13 cellular contexts compared by ENCODE assay signal in genomic region chr3:29144807-29145206, GRCh38.
DNase-seq lines count a peak whose midpoint lies in the region; ATAC-seq and TF ChIP-seq lines count a peak whose summit lies in the region.
"Had no signal": no experiment of that assay in that cellular context is flagged by ENCODE, and none has a peak within 500 bp of the region (broad histone marks: within the 10 kb centered on the region; RNA-seq: fewer than 3 reads in every experiment).

No MANE protein-coding gene starts in this region.

- no peaks in the 10 kb centered on the region for H3K79me2 ChIP-seq in OCI-LY7 (ENCODE audit: insufficient read depth, low read depth, low read length)

- H2AFZ ChIP-seq in OCI-LY7 (ENCODE audit: low read length), result no peak overlapping the region

- intact Hi-C loops in OCI-LY7 (cut with micrococcal nuclease; ENCODE audit: unreplicated experiment), result no loop called here

- TF ChIP-seq CTCF in epithelial cell of proximal tubule (conservative IDR thresholded peaks at IDR 0.05; ENCODE audit: low read depth, low read length), result peak; percentile 48
- TF ChIP-seq CTCF in nephron progenitor cell (IDR thresholded peaks at IDR 0.05), result no peak
- no peak for TF ChIP-seq CTCF in OCI-LY7 (conservative IDR thresholded peaks at IDR 0.05; ENCODE audit: low read length)

- H3K9me3 Mint-ChIP-seq in nephron progenitor cell, result no peaks in the 10 kb centered on the region

- H4K20me1 ChIP-seq in OCI-LY7 (ENCODE audit: insufficient read depth, low read length), result no peaks in the 10 kb centered on the region

- peak overlapping the region; percentile 34 for H3K27ac Mint-ChIP-seq in nephron progenitor cell
- H3K27ac Mint-ChIP-seq: progenitor cell of endocrine pancreas had no signal

- H3K4me3 ChIP-seq in epithelial cell of proximal tubule (ENCODE audit: low read depth, low read length), result no peak overlapping the region
- H3K4me3 ChIP-seq in OCI-LY7 (ENCODE audit: low read depth, low read length, poor library complexity, severe bottlenecking), result no peak overlapping the region

- no TSS peak for BruUV-seq in OCI-LY7 (replicated peaks; lab: Mats Ljungman, UMichigan)

- DNase-seq in COLO829 (ENCODE audit: low spot score) (peak; percentile 35), NCI-H526 treated with DMSO at 0.1 percent for 48 hours (lab: John Stamatoyannopoulos, UW) (peak; percentile 11), epithelial cell of proximal tubule (ENCODE audit: low read depth) (peak; percentile 15), nephron progenitor cell (no peak), HUDEP-2 (lab: John Stamatoyannopoulos, UW; ENCODE audit: unreplicated experiment in 76 of 76) (no peak), OCI-LY7 (ENCODE audit: low spot score) (no peak), NCI-H2107 treated with DMSO at 0.1 percent for 48 hours (lab: John Stamatoyannopoulos, UW; ENCODE audit: unreplicated experiment) (no peak)
- DNase-seq: activated CD8-positive, alpha-beta memory T cell treated with anti-CD3 and anti-CD28 coated beads, Interleukin-2, amount 50 U/mL, for 48 hours; DMS79; OCI-M1 had no signal

- H3K4me1 Mint-ChIP-seq in nephron progenitor cell, result peaks cover 22% of the 10 kb centered on the region

- H3K9me2 ChIP-seq in OCI-LY7 (ENCODE audit: insufficient read depth, low read length), result no peaks in the 10 kb centered on the region

- no peaks in the 10 kb centered on the region for H3K36me3 ChIP-seq in OCI-LY7 (ENCODE audit: insufficient read depth, low read length)

- H3K27me3 Mint-ChIP-seq in nephron progenitor cell (ENCODE audit: low read depth, poor library complexity), result no peaks in the 10 kb centered on the region

- H3K27ac ChIP-seq in OCI-LY7 (ENCODE audit: low read depth, low read length, poor library complexity, severe bottlenecking), result no peak overlapping the region
- H3K27ac ChIP-seq: HL-60 had no signal

- no peak overlapping the region for H3K4me3 Mint-ChIP-seq in nephron progenitor cell

- H3K36me3 Mint-ChIP-seq in nephron progenitor cell (ENCODE audit: low read depth), result no peaks in the 10 kb centered on the region

- no peaks in the 10 kb centered on the region for H3K9me3 ChIP-seq in OCI-LY7 (ENCODE audit: low read length)

- H3K4me1 ChIP-seq in OCI-LY7 (ENCODE audit: insufficient read depth, low read length, poor library complexity, severe bottlenecking), result peaks cover 4% of the 10 kb centered on the region

- H3K4me2 ChIP-seq in OCI-LY7 (ENCODE audit: low read length), result no peak overlapping the region

- CTCF ChIA-PET in OCI-LY7 (lab: Charles Lee; ENCODE audit: unreplicated experiment), result no interaction called here

- POLR2A ChIA-PET in OCI-LY7 (lab: Charles Lee), result no interaction called here

- no peak for ATAC-seq in HG02623 (IDR thresholded peaks at IDR 0.05; ENCODE audit: unreplicated experiment)

Comparison
In these comparisons a context has a peak if more than half of its experiments do, and no peak if none do; other contexts are left out.
1. DNase-seq: peak in COLO829 (single experiment), NCI-H526 treated with DMSO at 0.1 percent for 48 hours (single experiment) and epithelial cell of proximal tubule (single experiment); none in nephron progenitor cell (single experiment), HUDEP-2 (0 of 76), OCI-LY7 (single experiment) and NCI-H2107 treated with DMSO at 0.1 percent for 48 hours (single experiment).